13 cellular contexts compared by ENCODE assay signal in genomic region chr7:22662031-22662430, GRCh38.
DNase-seq lines count a peak whose midpoint lies in the region; ATAC-seq and TF ChIP-seq lines count a peak whose summit lies in the region.
"Had no signal": no experiment of that assay in that cellular context is flagged by ENCODE, and none has a peak within 500 bp of the region (broad histone marks: within the 10 kb centered on the region; RNA-seq: fewer than 3 reads in every experiment).

No MANE protein-coding gene starts in this region.

- CTCF ChIA-PET in AG04450 (lab: Charles Lee) = interaction anchor here (0.6 kb wide), 1 partner anchor 366 kb away, joined by 3 read pairs; no protein-coding TSS in a partner anchor

- no peaks in the 10 kb centered on the region for H3K36me3 ChIP-seq in brain microvascular endothelial cell (replicated peaks)
- H3K36me3 ChIP-seq: gastrocnemius medialis, WERI-Rb-1 had no signal

- H3K27me3 ChIP-seq in AG04450 (ENCODE audit: control insufficient read depth, insufficient read depth, low read length) = no peaks in the 10 kb centered on the region
- no peaks in the 10 kb centered on the region for H3K27me3 ChIP-seq in brain microvascular endothelial cell (replicated peaks)
- H3K27me3 ChIP-seq: gastrocnemius medialis had no signal

- H3K4me3 ChIP-seq in AG04450 (ENCODE audit: low read depth, low read length) (no peak overlapping the region), brain microvascular endothelial cell (ENCODE audit: low read depth, low read length) (no peak overlapping the region)
- H3K4me3 ChIP-seq: gastrocnemius medialis had no signal

- POLR2A ChIA-PET in AG04450 (lab: Yijun Ruan, JAX) = interaction anchor here (0.6 kb wide), 1 partner anchor 196 kb away, joined by 6 read pairs; no protein-coding TSS in a partner anchor

- in situ Hi-C loops in brain microvascular endothelial cell (cut with HindIII; ENCODE audit: low pct_ligation_motif_present, low sequenced_read_pairs) = no loop called here

- TF ChIP-seq CTCF in AG04450 (IDR thresholded peaks at IDR 0.05; ENCODE audit: low read depth, low read length) = no peak
- no peak for TF ChIP-seq CTCF in brain microvascular endothelial cell (IDR thresholded peaks at IDR 0.05; ENCODE audit: low read depth, low read length, missing control alignments)

- ATAC-seq in GM18868 (IDR thresholded peaks at IDR 0.05; ENCODE audit: unreplicated experiment) (peak; percentile 61), HG02981 (IDR thresholded peaks at IDR 0.05; ENCODE audit: unreplicated experiment) (peak; percentile 57), GM19035 (IDR thresholded peaks at IDR 0.05; ENCODE audit: unreplicated experiment) (no peak)
- ATAC-seq: gastrocnemius medialis had no signal

- peaks cover 9% of the 10 kb centered on the region; the same call in 1 of the 2 replicates for H3K9me3 ChIP-seq in AG04450 (ENCODE audit: control insufficient read depth, insufficient read depth, low read length)
- H3K9me3 ChIP-seq: Caco-2, gastrocnemius medialis had no signal

- H3K27ac ChIP-seq in AG04450 (ENCODE audit: low read depth, low read length) = peak overlapping the region; percentile 22
- peak overlapping the region; percentile 96 for H3K27ac ChIP-seq in brain microvascular endothelial cell
- H3K27ac ChIP-seq: gastrocnemius medialis, WERI-Rb-1 had no signal

- no peak for DNase-seq in AG04450 (ENCODE audit: low read depth, low spot score)
- no peak for DNase-seq in brain microvascular endothelial cell
- DNase-seq in activated gamma-delta T cell (lab: John Stamatoyannopoulos, UW) = no peak
- DNase-seq in hypothalamus (lab: John Stamatoyannopoulos, UW) = no peak
- no peak for DNase-seq in NCI-H446 (lab: John Stamatoyannopoulos, UW)
- DNase-seq: Caco-2, gastrocnemius medialis, mesendoderm, NCI-H1105 treated with DMSO at 0.1 percent for 48 hours, WERI-Rb-1 had no signal
